ENCODE assay signal across 8 cellular contexts in genomic region chr19:13953021-13953531, GRCh38. TPM values are rescaled to one million over a fixed set of nuclear protein-coding genes. Genes with fewer than 3 reads are reported as not detected.
DNase-seq lines count a peak whose midpoint lies in the region; ATAC-seq and TF ChIP-seq lines count a peak whose summit lies in the region.

No MANE protein-coding gene starts in this region.

- peaks cover 39% of the 10 kb centered on the region for H3K36me3 ChIP-seq in WERI-Rb-1
- H3K36me3 ChIP-seq in neural cell (ENCODE audit: insufficient read depth, low read length), result no peaks in the 10 kb centered on the region

- H3K4me3 ChIP-seq in WERI-Rb-1 (ENCODE audit: low read depth, low read length), result peak overlapping the region; percentile 64
- H3K4me3 ChIP-seq in neural cell (ENCODE audit: low read length), result peak overlapping the region; percentile 91

- H3F3A ChIP-seq in neural cell (ENCODE audit: insufficient read depth, low read length, poor library complexity, severe bottlenecking), result no peaks in the 10 kb centered on the region

- H3K27me3 Mint-ChIP-seq in activated naive CD4-positive, alpha-beta T cell treated with anti-CD3 and anti-CD28 coated beads for 36 hours (ENCODE audit: low read depth), result no peaks in the 10 kb centered on the region

- no peaks in the 10 kb centered on the region for H4K20me1 ChIP-seq in neural cell (ENCODE audit: insufficient read depth)

- TF ChIP-seq CTCF in WERI-Rb-1 (IDR thresholded peaks at IDR 0.05; ENCODE audit: low read depth, low read length), result peak; percentile 20; the same call in 1 of the 2 replicates
- no peak for TF ChIP-seq CTCF in neural cell (IDR thresholded peaks at IDR 0.05; ENCODE audit: poor library complexity, severe bottlenecking)

- H3K4me1 Mint-ChIP-seq in activated naive CD4-positive, alpha-beta T cell treated with anti-CD3 and anti-CD28 coated beads for 36 hours (ENCODE audit: low read depth), result peaks cover 17% of the 10 kb centered on the region

- ATAC-seq in GM19324 (IDR thresholded peaks at IDR 0.05; ENCODE audit: low FRiP score, unreplicated experiment) (no peak), GM21786 (IDR thresholded peaks at IDR 0.05; ENCODE audit: unreplicated experiment) (no peak)

- CTCF ChIA-PET in activated naive CD4-positive, alpha-beta T cell treated with anti-CD3 and anti-CD28 coated beads for 36 hours (lab: Charles Lee), result interaction anchor here (0.8 to 2.0 kb wide), 6 partner anchors 28 to 121 kb away, joined by 3 to 7 read pairs (median 4); partner anchors contain the start of gene IL27RA

- peak; percentile 20 for TF ChIP-seq RAD21 in neural cell (conservative IDR thresholded peaks at IDR 0.05)

- peak; percentile 31 for DNase-seq in activated naive CD4-positive, alpha-beta T cell treated with anti-CD3 and anti-CD28 coated beads for 36 hours
- DNase-seq in activated naive CD4-positive, alpha-beta T cell (lab: John Stamatoyannopoulos, UW), result no peak
- DNase-seq in WERI-Rb-1 (no peak), fibroblast of peridontal ligament (ENCODE audit: extremely low read depth) (peak; percentile 64), DMS53 treated with DMSO at 0.1 percent for 48 hours (lab: John Stamatoyannopoulos, UW; ENCODE audit: unreplicated experiment) (no peak)

- H3K27me3 ChIP-seq in WERI-Rb-1 (ENCODE audit: insufficient read depth, low read depth, severe bottlenecking), result no peaks in the 10 kb centered on the region
- H3K27me3 ChIP-seq in neural cell (ENCODE audit: insufficient read depth, low read depth, low read length), result no peaks in the 10 kb centered on the region

- peak overlapping the region; percentile 87 for H3K4me2 ChIP-seq in neural cell (ENCODE audit: low read length)

- no peaks in the 10 kb centered on the region for H3K9me3 Mint-ChIP-seq in activated naive CD4-positive, alpha-beta T cell treated with anti-CD3 and anti-CD28 coated beads for 36 hours

- no peaks in the 10 kb centered on the region for H3K9me2 ChIP-seq in neural cell (ENCODE audit: insufficient read depth, low read length)

- intact Hi-C loops in activated naive CD4-positive, alpha-beta T cell treated with anti-CD3 and anti-CD28 coated beads for 36 hours (cut with micrococcal nuclease), result loop anchor here (2.0 to 5.0 kb wide), 4 partner anchors 80 to 222 kb away; partner anchors contain the start of gene MISP3

- no peak overlapping the region for H2AFZ ChIP-seq in neural cell (ENCODE audit: low read depth, low read length)

- peak overlapping the region; percentile 41; the same call in 1 of the 2 replicates for H3K27ac ChIP-seq in WERI-Rb-1
- H3K27ac ChIP-seq in neural cell (ENCODE audit: low read length), result peak overlapping the region; percentile 96

- H3K4me3 Mint-ChIP-seq in activated naive CD4-positive, alpha-beta T cell treated with anti-CD3 and anti-CD28 coated beads for 36 hours, result peak overlapping the region; percentile 96

- peak overlapping the region; percentile 91 for H3K9ac ChIP-seq in neural cell (ENCODE audit: low read length)

- H3K9me3 ChIP-seq in WERI-Rb-1 (ENCODE audit: severe bottlenecking), result no peaks in the 10 kb centered on the region
- no peaks in the 10 kb centered on the region for H3K9me3 ChIP-seq in neural cell (ENCODE audit: low read length)

- no peak for TF ChIP-seq EP300 in neural cell (conservative IDR thresholded peaks at IDR 0.05; ENCODE audit: poor library complexity, severe bottlenecking)

- peaks cover 14% of the 10 kb centered on the region for H3K79me2 ChIP-seq in neural cell (replicated peaks; ENCODE audit: insufficient read depth, low read length)

- peak overlapping the region; percentile 79 for H3K27ac Mint-ChIP-seq in activated naive CD4-positive, alpha-beta T cell treated with anti-CD3 and anti-CD28 coated beads for 36 hours

- peaks cover 13% of the 10 kb centered on the region for H3K36me3 Mint-ChIP-seq in activated naive CD4-positive, alpha-beta T cell treated with anti-CD3 and anti-CD28 coated beads for 36 hours (ENCODE audit: low read depth)

TF ChIP-seq in neural cell, 6 proteins besides CTCF, POLR2A, EP300 and RAD21:
- TF ChIP-seq REST (IDR thresholded peaks at IDR 0.05; ENCODE audit: borderline replicate concordance) (no peak), MXI1 (conservative IDR thresholded peaks at IDR 0.05; ENCODE audit: poor library complexity, severe bottlenecking) (no peak), POLR2AphosphoS5 (IDR thresholded peaks at IDR 0.05) (peak; percentile 27), TAF1 (IDR thresholded peaks at IDR 0.05; ENCODE audit: low read depth) (no peak), SMC3 (conservative IDR thresholded peaks at IDR 0.05; ENCODE audit: poor library complexity) (peak; percentile 13)

RNA-seq across cellular contexts. Expression of gene DCAF15, which starts 0.8 kb away (rescaled TPM):
- 10 to 100 TPM; 67.7 to 70.6 TPM for total RNA-seq in activated naive CD4-positive, alpha-beta T cell treated with anti-CD3 and anti-CD28 coated beads for 36 hours
- polyA plus RNA-seq in neural cell, result 39.4 and 57.6 TPM in 2 replicates
- polyA minus RNA-seq in neural cell, result 27.4 and 27.8 TPM in 2 replicates

RNA-seq across cellular contexts. Expression of gene PODNL1, which starts 14.9 kb away (rescaled TPM):
- total RNA-seq in activated naive CD4-positive, alpha-beta T cell treated with anti-CD3 and anti-CD28 coated beads for 36 hours, result under 1 TPM in 1 of 2 experiments, not detected in 1; 0.29 TPM
- not detected in 2 replicates for polyA plus RNA-seq in neural cell
- not detected in 2 replicates for polyA minus RNA-seq in neural cell

RNA-seq across cellular contexts. Expression of gene CC2D1A, which starts 47.1 kb away (rescaled TPM):
- total RNA-seq in activated naive CD4-positive, alpha-beta T cell treated with anti-CD3 and anti-CD28 coated beads for 36 hours, result 10 to 100 TPM; 27.4 to 28.6 TPM
- 24.5 and 26.9 TPM in 2 replicates for polyA plus RNA-seq in neural cell
- polyA minus RNA-seq in neural cell, result 10.7 and 11.1 TPM in 2 replicates

RNA-seq across cellular contexts. Expression of gene BRME1, which starts 47.2 kb away (rescaled TPM):
- 1 to 10 TPM; 5.8 to 5.9 TPM for total RNA-seq in activated naive CD4-positive, alpha-beta T cell treated with anti-CD3 and anti-CD28 coated beads for 36 hours
- 6.2 and 8.5 TPM in 2 replicates for polyA plus RNA-seq in neural cell
- polyA minus RNA-seq in neural cell, result 5.1 and 5.2 TPM in 2 replicates

RNA-seq across cellular contexts. Expression of gene RFX1, which starts 53.0 kb away (rescaled TPM):
- 10 to 100 TPM; 13.8 to 14.0 TPM for total RNA-seq in activated naive CD4-positive, alpha-beta T cell treated with anti-CD3 and anti-CD28 coated beads for 36 hours
- polyA plus RNA-seq in neural cell, result 2.2 and 3.0 TPM in 2 replicates
- 5.0 and 5.4 TPM in 2 replicates for polyA minus RNA-seq in neural cell

Comparison
In these comparisons a context has a peak if more than half of its experiments do, and no peak if none do; other contexts are left out.
1. DNase-seq: peak in activated naive CD4-positive, alpha-beta T cell treated with anti-CD3 and anti-CD28 coated beads for 36 hours (single experiment) and fibroblast of peridontal ligament (single experiment); none in activated naive CD4-positive, alpha-beta T cell (0 of 4), WERI-Rb-1 (single experiment) and DMS53 treated with DMSO at 0.1 percent for 48 hours (single experiment).